ENCODE assay signal across 9 cellular contexts in genomic region chr6:112254921-112255320, GRCh38. TPM values are rescaled to one million over a fixed set of nuclear protein-coding genes. Genes with fewer than 3 reads are reported as not detected.
DNase-seq lines count a peak whose midpoint lies in the region; ATAC-seq and TF ChIP-seq lines count a peak whose summit lies in the region.
"Had no signal": no experiment of that assay in that cellular context is flagged by ENCODE, and none has a peak within 500 bp of the region (broad histone marks: within the 10 kb centered on the region; RNA-seq: fewer than 3 reads in every experiment).

No MANE protein-coding gene starts in this region.

- H3K4me1 ChIP-seq in lower lobe of right lung, result peaks cover 13% of the 10 kb centered on the region
- H3K4me1 ChIP-seq in stomach, result peaks cover 0 to 24% (median 10%) of the 10 kb centered on the region in 4 donors
- H3K4me1 ChIP-seq in spleen, result peaks cover 0 to 21% (median 13%) of the 10 kb centered on the region in 6 donors

- H3K36me3 Mint-ChIP-seq in chondrocyte (ENCODE audit: low read depth), result no peaks in the 10 kb centered on the region

- no peak for ATAC-seq in lower lobe of right lung
- ATAC-seq in HG03025 (IDR thresholded peaks at IDR 0.05; ENCODE audit: low FRiP score, unreplicated experiment), result no peak

- TF ChIP-seq CTCF in chondrocyte (IDR thresholded peaks at IDR 0.05) (no peak), lower lobe of right lung (IDR thresholded peaks at IDR 0.05) (no peak), stomach (IDR thresholded peaks at IDR 0.05) (no peak), spleen (IDR thresholded peaks at IDR 0.05 in 8 of 11, conservative IDR thresholded peaks at IDR 0.05 in 3 of 11) (no peak)

- DNase-seq in MG63 (no peak), chondrocyte (ENCODE audit: low spot score) (no peak), lower lobe of right lung (no peak), stomach (no peak), amniotic stem cell (lab: John Stamatoyannopoulos, UW) (no peak), spleen (no peak)
- DNase-seq: activated CD4-positive, alpha-beta T cell treated with anti-CD3 and anti-CD28 coated beads for 1 hour; stimulated activated CD4-positive, alpha-beta T cell treated with anti-CD3 and anti-CD28 coated beads, Interleukin-2, amount 100 ng/mL, for 24 hours had no signal

- no peak for TF ChIP-seq EP300 in stomach (IDR thresholded peaks at IDR 0.05)

- no peaks in the 10 kb centered on the region for H3K9me3 Mint-ChIP-seq in chondrocyte (ENCODE audit: low read depth)

- no peak for TF ChIP-seq POLR2A in stomach (IDR thresholded peaks at IDR 0.05)
- TF ChIP-seq POLR2A in spleen (IDR thresholded peaks at IDR 0.05), result no peak

- H3K4me3 ChIP-seq in MG63, result peak overlapping the region; percentile 67
- peak overlapping the region; percentile 72 for H3K4me3 ChIP-seq in lower lobe of right lung
- peak overlapping the region; percentile 56 to 70 (median 62) for H3K4me3 ChIP-seq in stomach
- H3K4me3 ChIP-seq in spleen, result no peak overlapping the region

- H3K4me3 Mint-ChIP-seq in chondrocyte (ENCODE audit: unreplicated experiment), result peak overlapping the region; percentile 96

- H3K27me3 ChIP-seq in MG63 (no peaks in the 10 kb centered on the region), lower lobe of right lung (ENCODE audit: low read depth) (no peaks in the 10 kb centered on the region), stomach (peaks cover 0 to 17% (median 9%) of the 10 kb centered on the region in 3 donors), spleen (replicated peaks in 1 of 7) (peaks cover 0 to 89% (median 45%) of the 10 kb centered on the region in 7 donors)

- H3K9me3 ChIP-seq in MG63 (no peaks in the 10 kb centered on the region), lower lobe of right lung (no peaks in the 10 kb centered on the region), stomach (no peaks in the 10 kb centered on the region), spleen (no peaks in the 10 kb centered on the region)

- H3K36me3 ChIP-seq in MG63 (peaks cover 7% of the 10 kb centered on the region), lower lobe of right lung (no peaks in the 10 kb centered on the region), stomach (no peaks in the 10 kb centered on the region), spleen (no peaks in the 10 kb centered on the region)

- intact Hi-C loops in lower lobe of right lung (cut with DNase I), result no loop called here
- intact Hi-C loops in stomach (cut with DNase I; ENCODE audit: low total_unique reads), result no loop called here
- intact Hi-C loops in spleen (cut with DNase I; ENCODE audit: low total_unique reads), result no loop called here

- H3K27ac Mint-ChIP-seq in chondrocyte (ENCODE audit: unreplicated experiment), result peak overlapping the region; percentile 94

- H3K27me3 Mint-ChIP-seq in chondrocyte (ENCODE audit: low read depth), result no peaks in the 10 kb centered on the region

- 56 to 75% (median 70%) methylated on average over 3 of the region's 3 CpGs for WGBS in stomach, 5 donors
- 76 to 90% (median 85%) methylated on average over 3 of the region's 3 CpGs for WGBS in spleen, 5 donors

- H3K27ac ChIP-seq in lower lobe of right lung (peak overlapping the region; percentile 89), stomach (peak overlapping the region in 4 of 5 donors; percentile 82 to 89 (median 87)), spleen (no peak overlapping the region)

- H3K4me1 Mint-ChIP-seq in chondrocyte (ENCODE audit: low read depth), result peaks cover 43% of the 10 kb centered on the region

RNA-seq across cellular contexts. Expression of gene LAMA4, which starts 0.6 kb away (rescaled TPM):
- 13.0 and 52.1 TPM in 2 replicates for total RNA-seq in MG63 (2014; rRNA removed; shearing (Covaris generic); ENCODE audit: low replicate concordance)
- total RNA-seq in chondrocyte (55.2 to 115 TPM (median 102 TPM) in 3 replicates), lower lobe of right lung (91.2 TPM), stomach (100 to 1,000 TPM in 2 of 5 donors, 10 to 100 TPM in 3; 39.1 to 324 (median 56.1) TPM), spleen (1 to 10 TPM; 1.0 to 3.7 (median 3.0) TPM)
- polyA plus RNA-seq in stomach (10 to 100 TPM in 2 of 3 donors, 1 to 10 TPM in 1; 9.7 to 18.5 (median 14.0) TPM), spleen (1 to 10 TPM in 2 of 3 donors, under 1 TPM in 1; 0.76 to 2.5 (median 2.4) TPM)

Comparison
In these comparisons a context has a peak if more than half of its experiments do, and no peak if none do; other contexts are left out.
1. H3K4me3 ChIP-seq: peak in MG63 (single experiment), lower lobe of right lung (single experiment) and stomach (4 of 4); none in spleen (0 of 8).
2. H3K27ac ChIP-seq: peak in lower lobe of right lung (single experiment) and stomach (4 of 5); none in spleen (0 of 8).